In the genomic region with DNA sequence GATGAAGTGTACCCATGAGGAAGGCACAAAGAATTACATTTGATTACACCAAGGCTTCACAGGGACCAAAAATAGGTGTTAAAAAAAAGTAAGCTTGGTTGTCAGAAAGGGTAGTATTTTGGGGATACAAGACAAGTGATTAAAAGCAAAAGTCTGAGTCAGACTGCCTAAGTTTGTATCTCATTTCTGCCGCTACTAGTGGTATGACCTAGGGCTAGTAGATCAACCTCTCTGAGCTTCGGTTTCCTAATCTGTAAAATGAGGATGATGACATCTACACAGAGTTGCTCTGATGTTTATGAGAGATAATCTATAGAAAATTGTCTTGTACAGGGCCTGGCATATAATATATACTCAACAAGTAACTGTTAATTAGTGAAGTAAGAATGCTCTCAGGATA, we compare ENCODE assay signal across 16 cellular contexts.
DNase-seq lines count a peak whose midpoint lies in the region; ATAC-seq and TF ChIP-seq lines count a peak whose summit lies in the region.
"Had no signal": no experiment of that assay in that cellular context is flagged by ENCODE, and none has a peak within 500 bp of the region (broad histone marks: within the 10 kb centered on the region; RNA-seq: fewer than 3 reads in every experiment).

No MANE protein-coding gene starts in this region.

- peaks cover 6% of the 10 kb centered on the region for H3K4me1 ChIP-seq in vagina

- H3K9me3 ChIP-seq in vagina, result no peaks in the 10 kb centered on the region

- H3K27me3 ChIP-seq in vagina, result no peaks in the 10 kb centered on the region
- H3K27me3 ChIP-seq: foreskin keratinocyte had no signal

- TF ChIP-seq POLR2A in vagina (IDR thresholded peaks at IDR 0.05), result no peak

- H3K27ac ChIP-seq in vagina, result no peak overlapping the region
- H3K27ac ChIP-seq: C4-2B, foreskin keratinocyte had no signal

- H3K27ac Mint-ChIP-seq in activated CD4-positive, alpha-beta memory T cell treated with anti-CD3 and anti-CD28 coated beads for 36 hours, result peak overlapping the region; percentile 21
- H3K27ac Mint-ChIP-seq: brain had no signal

- H3K36me3 ChIP-seq in vagina, result no peaks in the 10 kb centered on the region

- H3K27me3 Mint-ChIP-seq in activated CD4-positive, alpha-beta memory T cell treated with anti-CD3 and anti-CD28 coated beads for 36 hours, result no peaks in the 10 kb centered on the region

- intact Hi-C loops in activated CD4-positive, alpha-beta memory T cell treated with anti-CD3 and anti-CD28 coated beads for 36 hours (cut with micrococcal nuclease), result loop anchor here (1.0 to 5.0 kb wide), 4 partner anchors 38 to 271 kb away; partner anchors contain the start of gene TNIK
- intact Hi-C loops in vagina (cut with DNase I), result loop anchor here (10.0 kb wide), 1 partner anchor 265 kb away; no protein-coding TSS in a partner anchor

- peaks cover 51% of the 10 kb centered on the region for H3K4me1 Mint-ChIP-seq in activated CD4-positive, alpha-beta memory T cell treated with anti-CD3 and anti-CD28 coated beads for 36 hours (ENCODE audit: low read depth)

- H3K4me3 Mint-ChIP-seq in activated CD4-positive, alpha-beta memory T cell treated with anti-CD3 and anti-CD28 coated beads for 36 hours, result no peak overlapping the region
- H3K4me3 Mint-ChIP-seq: brain, immature natural killer cell had no signal

- TF ChIP-seq CTCF in GM13976 (IDR thresholded peaks at IDR 0.05; ENCODE audit: borderline replicate concordance, control extremely low read depth, extremely low read depth, insufficient read depth, missing control alignments) (no peak), vagina (IDR thresholded peaks at IDR 0.05) (no peak)

- POLR2A ChIA-PET in activated CD4-positive, alpha-beta memory T cell treated with anti-CD3 and anti-CD28 coated beads for 36 hours (lab: Charles Lee), result interaction anchor here (0.7 to 1.4 kb wide), 5 partner anchors 23 to 272 kb away, joined by 3 to 4 read pairs (median 3); no protein-coding TSS in a partner anchor

- no peaks in the 10 kb centered on the region for H3K9me3 Mint-ChIP-seq in activated CD4-positive, alpha-beta memory T cell treated with anti-CD3 and anti-CD28 coated beads for 36 hours
- H3K9me3 Mint-ChIP-seq: brain, immature natural killer cell had no signal

- ATAC-seq in GM18867 (IDR thresholded peaks at IDR 0.05; ENCODE audit: unreplicated experiment) (peak; percentile 54), HG02623 (IDR thresholded peaks at IDR 0.05; ENCODE audit: unreplicated experiment) (peak; percentile 59), HG03139 (IDR thresholded peaks at IDR 0.05; ENCODE audit: unreplicated experiment) (no peak)
- ATAC-seq: foreskin keratinocyte had no signal

- CTCF ChIA-PET in activated CD4-positive, alpha-beta memory T cell treated with anti-CD3 and anti-CD28 coated beads for 36 hours (lab: Charles Lee), result interaction anchor here (0.5 to 2.0 kb wide), 9 partner anchors 8 to 375 kb away, joined by 3 to 7 read pairs (median 4); partner anchors contain the start of gene TNIK

- DNase-seq in GM13976 (ENCODE audit: low spot score) (peak; percentile 20), germinal center (ENCODE audit: low spot score) (no peak), vagina (ENCODE audit: extremely low spot score in 2 of 2) (no peak), LoVo (ENCODE audit: low spot score) (no peak)
- no peak for DNase-seq in activated CD4-positive, alpha-beta memory T cell treated with anti-CD3 and anti-CD28 coated beads for 36 hours
- DNase-seq: foreskin keratinocyte, GOT3, immature natural killer cell, mesenchymal stem cell, NCI-H2107, nucleus accumbens had no signal

- H3K4me3 ChIP-seq in vagina, result no peak overlapping the region

- peaks cover 13% of the 10 kb centered on the region for H3K36me3 Mint-ChIP-seq in activated CD4-positive, alpha-beta memory T cell treated with anti-CD3 and anti-CD28 coated beads for 36 hours

- in situ Hi-C loops in GM13976 (cut with MboI; ENCODE audit: low sequenced_read_pairs, unreplicated experiment), result loop anchor here (10.0 kb wide), 2 partner anchors 275 to 375 kb away; partner anchors contain the start of gene TNIK
